ENCODE assay signal across 12 cellular contexts in genomic region chr10:34710391-34710751, GRCh38.
DNase-seq lines count a peak whose midpoint lies in the region; ATAC-seq, FAIRE-seq and TF ChIP-seq lines count a peak whose summit lies in the region.
"Had no signal": no experiment of that assay in that cellular context is flagged by ENCODE, and none has a peak within 500 bp of the region (broad histone marks: within the 10 kb centered on the region; RNA-seq: fewer than 3 reads in every experiment).

No MANE protein-coding gene starts in this region.

- WGBS in pancreas, 2 donors, result 83 to 86% methylated on average over 4 of the region's 4 CpGs

- DNase-seq in Calu3, result no peak
- peak; percentile 35 for DNase-seq in fibroblast of the conjunctiva (ENCODE audit: low read depth)
- DNase-seq in pancreas, result no peak
- DNase-seq in NCI-H510A treated with DMSO at 0.1 percent for 48 hours (lab: John Stamatoyannopoulos, UW), result no peak
- DNase-seq in cerebellum (ENCODE audit: low spot score), result no peak
- no peak for DNase-seq in DMS79 (lab: John Stamatoyannopoulos, UW)
- DNase-seq: effector CD8-positive, alpha-beta T cell; Kasumi-1; stimulated activated naive CD8-positive, alpha-beta T cell treated with anti-CD3 and anti-CD28 coated beads, Interleukin-15, Interleukin-2, amounts not matched to agents 100 U/mL and 50 U/mL, for 24 hours had no signal

- H3K4me1 ChIP-seq in pancreas, result peaks cover 7 to 31% (median 9%) of the 10 kb centered on the region in 3 donors

- no peaks in the 10 kb centered on the region for H3K36me3 ChIP-seq in pancreas

- H3K27ac ChIP-seq in pancreas, result no peak overlapping the region
- H3K27ac ChIP-seq: C4-2B had no signal

- peak overlapping the region; percentile 3 for H3K27ac Mint-ChIP-seq in Calu3 (ENCODE audit: unreplicated experiment)

- H3K9me3 ChIP-seq in pancreas, result no peaks in the 10 kb centered on the region

- no peaks in the 10 kb centered on the region for H3K36me3 Mint-ChIP-seq in Calu3 (ENCODE audit: insufficient read depth, unreplicated experiment)

- TF ChIP-seq CTCF in Calu3 (IDR thresholded peaks at IDR 0.05; ENCODE audit: unreplicated experiment) (no peak), pancreas (IDR thresholded peaks at IDR 0.05) (no peak)

- no TSS peak for BruUV-seq in Calu3 (replicated peaks; lab: Mats Ljungman, UMichigan)

- H3K4me3 Mint-ChIP-seq in Calu3 (ENCODE audit: low read depth, unreplicated experiment), result no peak overlapping the region

- intact Hi-C loops in Calu3 (cut with micrococcal nuclease; ENCODE audit: unreplicated experiment) (no loop called here), pancreas (cut with DNase I) (no loop called here)

- no peaks in the 10 kb centered on the region for H3K27me3 Mint-ChIP-seq in Calu3 (ENCODE audit: unreplicated experiment)

- H3K9me3 Mint-ChIP-seq in Calu3 (ENCODE audit: low read depth, unreplicated experiment), result no peaks in the 10 kb centered on the region

- ATAC-seq in SK-N-SH treated with all-trans-retinoic acid at 6 μM for 48 hours (peak; percentile 78), pancreas (peak; percentile 29 to 58 (median 41)), HG02763 (IDR thresholded peaks at IDR 0.05; ENCODE audit: unreplicated experiment) (no peak)
- ATAC-seq: stimulated activated naive CD8-positive, alpha-beta T cell treated with anti-CD3 and anti-CD28 coated beads, Interleukin-15, Interleukin-2, amounts not matched to agents 100 U/mL and 50 U/mL, for 24 hours had no signal

- no peak for FAIRE-seq in pancreas (lab: Jason Lieb, UNC)

- H3K4me3 ChIP-seq in pancreas, result no peak overlapping the region

- CTCF ChIA-PET in Calu3 (lab: Charles Lee), result no interaction called here

- no peaks in the 10 kb centered on the region for H3K27me3 ChIP-seq in pancreas

- H3K4me1 Mint-ChIP-seq in Calu3 (ENCODE audit: low read depth, unreplicated experiment), result peaks cover 64% of the 10 kb centered on the region

TF ChIP-seq in SK-N-SH treated with all-trans-retinoic acid at 6 μM for 48 hours, 23 proteins besides CTCF, POLR2A, EP300 and RAD21:
- no peak for TF ChIP-seq OSR1 (CRISPR knock-in tag; IDR thresholded peaks at IDR 0.05)
- no peak for TF ChIP-seq RARB (CRISPR knock-in tag; IDR thresholded peaks at IDR 0.05)
- TF ChIP-seq PPARA (CRISPR knock-in tag; IDR thresholded peaks at IDR 0.05; ENCODE audit: borderline replicate concordance), result no peak
- TF ChIP-seq ZC3H10 (CRISPR knock-in tag; IDR thresholded peaks at IDR 0.05), result no peak
- TF ChIP-seq ZFP30 (CRISPR knock-in tag; IDR thresholded peaks at IDR 0.05), result no peak
- no peak for TF ChIP-seq POU6F1 (CRISPR knock-in tag; IDR thresholded peaks at IDR 0.05; ENCODE audit: borderline replicate concordance, low read depth)
- TF ChIP-seq TOX (CRISPR knock-in tag; IDR thresholded peaks at IDR 0.05; ENCODE audit: borderline replicate concordance), result no peak
- TF ChIP-seq GLIS3 (CRISPR knock-in tag; IDR thresholded peaks at IDR 0.05), result no peak
- TF ChIP-seq ZFP3 (CRISPR knock-in tag; IDR thresholded peaks at IDR 0.05), result no peak
- TF ChIP-seq CREB5 (CRISPR knock-in tag; IDR thresholded peaks at IDR 0.05; ENCODE audit: low read depth), result no peak
